In genomic region chr11:16604784-16605439, GRCh38 we compare ENCODE assay signal across 8 cellular contexts.
DNase-seq lines count a peak whose midpoint lies in the region; ATAC-seq and TF ChIP-seq lines count a peak whose summit lies in the region.

No MANE protein-coding gene starts in this region.

- no peaks in the 10 kb centered on the region for H3K36me3 Mint-ChIP-seq in Caco-2 (ENCODE audit: insufficient read depth, unreplicated experiment)
- H3K36me3 Mint-ChIP-seq in activated CD8-positive, alpha-beta T cell treated with anti-CD3 and anti-CD28 coated beads for 36 hours (ENCODE audit: low read depth) = peaks cover 3% of the 10 kb centered on the region

- H3K36me3 ChIP-seq in Caco-2 (ENCODE audit: control insufficient read depth, insufficient read depth, low read length) = no peaks in the 10 kb centered on the region

- CTCF ChIA-PET in Caco-2 (lab: Charles Lee) = interaction anchor here (0.7 to 1.0 kb wide), 2 partner anchors 9 to 135 kb away, joined by 3 read pairs; no protein-coding TSS in a partner anchor
- CTCF ChIA-PET in activated CD8-positive, alpha-beta T cell treated with anti-CD3 and anti-CD28 coated beads for 36 hours (lab: Charles Lee) = interaction anchor here (2.1 kb wide), 1 partner anchor 9 kb away, joined by 19 read pairs; no protein-coding TSS in a partner anchor

- H3K27ac Mint-ChIP-seq in Caco-2 (ENCODE audit: unreplicated experiment) = no peak overlapping the region
- no peak overlapping the region for H3K27ac Mint-ChIP-seq in activated CD8-positive, alpha-beta T cell treated with anti-CD3 and anti-CD28 coated beads for 36 hours

- no peak for ATAC-seq in activated CD8-positive, alpha-beta T cell treated with anti-CD3 and anti-CD28 coated beads for 36 hours
- ATAC-seq in omental fat pad (ENCODE audit: low FRiP score) (peak; percentile 15), HG03135 (IDR thresholded peaks at IDR 0.05; ENCODE audit: unreplicated experiment) (no peak), HG02981 (IDR thresholded peaks at IDR 0.05; ENCODE audit: unreplicated experiment) (no peak)

- no peaks in the 10 kb centered on the region for H3K4me1 Mint-ChIP-seq in Caco-2 (ENCODE audit: low read depth, unreplicated experiment)
- peaks cover 24% of the 10 kb centered on the region for H3K4me1 Mint-ChIP-seq in activated CD8-positive, alpha-beta T cell treated with anti-CD3 and anti-CD28 coated beads for 36 hours (ENCODE audit: low read depth)

- DNase-seq in Caco-2 (peak; percentile 44 to 61), HT-29 (ENCODE audit: low spot score) (peak; percentile 53), germinal center (ENCODE audit: low spot score) (peak; percentile 28), omental fat pad (ENCODE audit: low spot score) (no peak), mesenteric fat pad (ENCODE audit: low spot score) (no peak)
- DNase-seq in activated CD8-positive, alpha-beta T cell treated with anti-CD3 and anti-CD28 coated beads for 36 hours = peak; percentile 19

- intact Hi-C loops in Caco-2 (cut with micrococcal nuclease; ENCODE audit: unreplicated experiment) = loop anchor here (2.0 to 5.0 kb wide), 4 partner anchors 148 to 563 kb away; partner anchors contain the start of gene SOX6
- intact Hi-C loops in activated CD8-positive, alpha-beta T cell treated with anti-CD3 and anti-CD28 coated beads for 36 hours (cut with micrococcal nuclease) = no loop called here

- peak overlapping the region; percentile 74 for H3K4me3 ChIP-seq in Caco-2 (ENCODE audit: low read depth, low read length)

- H3K27me3 ChIP-seq in Caco-2 (replicated peaks; ENCODE audit: control insufficient read depth, insufficient read depth, low read length) = no peaks in the 10 kb centered on the region; the same call in 1 of the 2 replicates

- no peaks in the 10 kb centered on the region for H3K9me3 Mint-ChIP-seq in Caco-2 (ENCODE audit: unreplicated experiment)
- no peaks in the 10 kb centered on the region for H3K9me3 Mint-ChIP-seq in activated CD8-positive, alpha-beta T cell treated with anti-CD3 and anti-CD28 coated beads for 36 hours

- peaks cover 4% of the 10 kb centered on the region; the same call in 1 of the 2 replicates for H3K4me1 ChIP-seq in Caco-2

- no peaks in the 10 kb centered on the region for H3K27me3 Mint-ChIP-seq in Caco-2 (ENCODE audit: insufficient read depth, unreplicated experiment)
- H3K27me3 Mint-ChIP-seq in activated CD8-positive, alpha-beta T cell treated with anti-CD3 and anti-CD28 coated beads for 36 hours = peaks cover 46% of the 10 kb centered on the region

- BruUV-seq in Caco-2 (replicated peaks; lab: Mats Ljungman, UMichigan) = no TSS peak

- no peaks in the 10 kb centered on the region for H3K9me3 ChIP-seq in Caco-2

- POLR2A ChIA-PET in Caco-2 (lab: Charles Lee) = no interaction called here
- POLR2A ChIA-PET in activated CD8-positive, alpha-beta T cell treated with anti-CD3 and anti-CD28 coated beads for 36 hours (lab: Charles Lee) = interaction anchor here (0.7 kb wide), 1 partner anchor 9 kb away, joined by 3 read pairs; no protein-coding TSS in a partner anchor

- TF ChIP-seq CTCF in Caco-2 (IDR thresholded peaks at IDR 0.05; ENCODE audit: insufficient read depth in 1 of 2, low read depth in 1 of 2, low read length in 1 of 2, severe bottlenecking in 1 of 2, unreplicated experiment in 1 of 2) (no peak), omental fat pad (IDR thresholded peaks at IDR 0.05) (no peak)
- TF ChIP-seq CTCF in activated CD8-positive, alpha-beta T cell treated with anti-CD3 and anti-CD28 coated beads for 36 hours (IDR thresholded peaks at IDR 0.05) = no peak

- no peak overlapping the region for H3K4me3 Mint-ChIP-seq in Caco-2 (ENCODE audit: unreplicated experiment)
- peak overlapping the region; percentile 60 for H3K4me3 Mint-ChIP-seq in activated CD8-positive, alpha-beta T cell treated with anti-CD3 and anti-CD28 coated beads for 36 hours

Comparison
In these comparisons a context has a peak if more than half of its experiments do, and no peak if none do; other contexts are left out.
1. DNase-seq: peak in Caco-2 (2 of 2), HT-29 (single experiment), activated CD8-positive, alpha-beta T cell treated with anti-CD3 and anti-CD28 coated beads for 36 hours (single experiment) and germinal center (single experiment); none in omental fat pad (single experiment) and mesenteric fat pad (single experiment).